In genomic region chr5:106628456-106628855, GRCh38 we compare ENCODE assay signal across 1 cellular context.
A peak's percentile ranks its signal among the peaks of the same experiment; 100 is the strongest.
DNase-seq lines count a peak whose midpoint lies in the region; TF ChIP-seq lines count a peak whose summit lies in the region.
"Not testable (repeated sequence)": the region's sequence is repeated elsewhere in the genome, so short reads cannot be mapped to it uniquely, and the experiment has no call there.

No MANE protein-coding gene starts in this region.

- not testable (repeated sequence) for H3K27me3 Mint-ChIP-seq in chondrocyte (ENCODE audit: low read depth)

- H3K27ac Mint-ChIP-seq in chondrocyte (ENCODE audit: unreplicated experiment): not testable (repeated sequence)

- not testable (repeated sequence) for TF ChIP-seq CTCF in chondrocyte (IDR thresholded peaks at IDR 0.05)

- H3K4me1 Mint-ChIP-seq in chondrocyte (ENCODE audit: low read depth): not testable (repeated sequence)

- peaks cover 11% of the 10 kb centered on the region for H3K9me3 Mint-ChIP-seq in chondrocyte (ENCODE audit: low read depth)

- peak; percentile 61 for DNase-seq in chondrocyte (ENCODE audit: low spot score)

- H3K4me3 Mint-ChIP-seq in chondrocyte (ENCODE audit: unreplicated experiment): not testable (repeated sequence)

- H3K36me3 Mint-ChIP-seq in chondrocyte (ENCODE audit: low read depth): not testable (repeated sequence)
